8 cellular contexts compared by ENCODE assay signal in the genomic region with DNA sequence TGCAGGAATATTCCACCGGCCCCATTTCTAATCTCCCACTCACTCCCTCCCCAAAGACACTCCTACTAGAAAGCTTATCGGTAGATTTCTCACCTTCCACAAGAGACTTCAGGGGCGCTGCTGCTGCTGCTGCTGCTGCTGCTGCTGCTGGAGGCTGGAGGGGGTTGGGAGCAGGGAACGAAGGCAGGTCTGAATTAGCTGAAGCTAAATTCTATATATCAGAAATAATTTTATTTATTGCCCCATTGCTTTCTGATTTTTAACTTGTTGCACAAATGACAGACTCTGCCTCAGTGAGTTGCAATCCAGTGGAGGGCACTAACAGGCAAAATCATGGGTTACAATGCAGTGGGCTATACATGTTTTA. TPM values are rescaled to one million over a fixed set of nuclear protein-coding genes. Genes with fewer than 3 reads are reported as not detected.
DNase-seq lines count a peak whose midpoint lies in the region; ATAC-seq and TF ChIP-seq lines count a peak whose summit lies in the region.

No MANE protein-coding gene starts in this region.

- H3K27ac ChIP-seq in ACC112 (ENCODE audit: low read depth, low read length) (no peak overlapping the region), HL-60 (replicated peaks) (no peak overlapping the region), SU-DHL-6 (ENCODE audit: low read depth, low read length) (no peak overlapping the region)

- POLR2A ChIA-PET in naive thymus-derived CD8-positive, alpha-beta T cell (lab: Charles Lee): interaction anchor here (0.8 to 3.6 kb wide), 3 partner anchors 26 to 1595 kb away, joined by 3 to 22 read pairs (median 3); a partner anchor contains a TSS

- no peaks in the 10 kb centered on the region for H4K20me1 ChIP-seq in SU-DHL-6 (ENCODE audit: low read depth, low read length)

- H3K36me3 Mint-ChIP-seq in naive thymus-derived CD8-positive, alpha-beta T cell: peaks cover 0 to 4% (median 0%) of the 10 kb centered on the region in 3 donors

- no peaks in the 10 kb centered on the region for H3K36me3 ChIP-seq in ACC112 (ENCODE audit: insufficient read depth, low read length)
- no peaks in the 10 kb centered on the region for H3K36me3 ChIP-seq in SU-DHL-6 (ENCODE audit: low read length)

- H3K27me3 ChIP-seq in ACC112 (ENCODE audit: insufficient read depth, low read length): peaks cover 53% of the 10 kb centered on the region
- H3K27me3 ChIP-seq in HL-60 (ENCODE audit: insufficient read depth, poor library complexity, severe bottlenecking): peaks cover 9% of the 10 kb centered on the region
- no peaks in the 10 kb centered on the region for H3K27me3 ChIP-seq in SU-DHL-6 (ENCODE audit: low read length)

- no peaks in the 10 kb centered on the region for H3K9me3 ChIP-seq in SU-DHL-6 (ENCODE audit: insufficient read depth, low read length)

- peaks cover 10 to 23% (median 17%) of the 10 kb centered on the region in 5 donors for H3K27me3 Mint-ChIP-seq in naive thymus-derived CD8-positive, alpha-beta T cell

- H2AFZ ChIP-seq in ACC112 (ENCODE audit: low read length, unreplicated experiment): peak overlapping the region; percentile 66
- H2AFZ ChIP-seq in SU-DHL-6 (ENCODE audit: low read depth, low read length, severe bottlenecking): peak overlapping the region; percentile 88

- no peaks in the 10 kb centered on the region for H3F3A ChIP-seq in SU-DHL-6 (ENCODE audit: insufficient read depth)

- peaks cover 0 to 6% (median 4%) of the 10 kb centered on the region in 9 donors for H3K9me3 Mint-ChIP-seq in naive thymus-derived CD8-positive, alpha-beta T cell

- peak overlapping the region in 5 of 10 donors; percentile 12 to 84 (median 35) for H3K27ac Mint-ChIP-seq in naive thymus-derived CD8-positive, alpha-beta T cell

- DNase-seq in HL-60 (ENCODE audit: low read depth in 1 of 2, low spot score in 1 of 2) (no peak), epithelial cell of proximal tubule (ENCODE audit: low read depth) (peak; percentile 3), NAMALWA (ENCODE audit: low spot score) (no peak), cerebellum (ENCODE audit: low spot score) (no peak)
- no peak for DNase-seq in naive thymus-derived CD8-positive, alpha-beta T cell

- peaks cover 8 to 23% (median 19%) of the 10 kb centered on the region in 4 donors for H3K4me1 Mint-ChIP-seq in naive thymus-derived CD8-positive, alpha-beta T cell

- ATAC-seq in GM18907 (IDR thresholded peaks at IDR 0.05; ENCODE audit: unreplicated experiment): peak; percentile 31
- ATAC-seq in naive thymus-derived CD8-positive, alpha-beta T cell: peak; percentile 20 to 38

- no peak for TF ChIP-seq CTCF in HL-60 (IDR thresholded peaks at IDR 0.05; ENCODE audit: insufficient read depth, low read length)
- peak; percentile 10 for TF ChIP-seq CTCF in SU-DHL-6 (IDR thresholded peaks at IDR 0.05; ENCODE audit: insufficient read depth, low read length, poor library complexity, severe bottlenecking)
- peak; percentile 32 for TF ChIP-seq CTCF in epithelial cell of proximal tubule (conservative IDR thresholded peaks at IDR 0.05; ENCODE audit: low read depth, low read length)

- H3K79me2 ChIP-seq in ACC112 (ENCODE audit: control insufficient read depth, insufficient read depth, low read length, unreplicated experiment) (no peaks in the 10 kb centered on the region), SU-DHL-6 (ENCODE audit: insufficient read depth, low read length) (no peaks in the 10 kb centered on the region)

- peak overlapping the region; percentile 65 for H3K4me2 ChIP-seq in SU-DHL-6 (ENCODE audit: low read depth, low read length, poor library complexity, severe bottlenecking)

- peak overlapping the region; percentile 54 for H3K9ac ChIP-seq in SU-DHL-6 (ENCODE audit: low read length)

- H3K9me2 ChIP-seq in SU-DHL-6 (replicated peaks; ENCODE audit: insufficient read depth, low read length): no peaks in the 10 kb centered on the region

- peak overlapping the region; percentile 79 for H3K4me3 ChIP-seq in ACC112 (ENCODE audit: low read depth, low read length)
- H3K4me3 ChIP-seq in HL-60 (replicated peaks; ENCODE audit: insufficient read depth, low read length): peak overlapping the region; percentile 40
- H3K4me3 ChIP-seq in SU-DHL-6 (ENCODE audit: insufficient read depth, low read length, poor library complexity, severe bottlenecking): peak overlapping the region; percentile 55
- peak overlapping the region; percentile 75 for H3K4me3 ChIP-seq in epithelial cell of proximal tubule (ENCODE audit: low read depth, low read length)

- H3K4me1 ChIP-seq in ACC112 (ENCODE audit: control insufficient read depth, insufficient read depth, low read length, unreplicated experiment): no peaks in the 10 kb centered on the region

- H3K4me3 Mint-ChIP-seq in naive thymus-derived CD8-positive, alpha-beta T cell: peak overlapping the region; percentile 79 to 91 (median 88)

RNA-seq across cellular contexts. Expression of a gene that starts 25.8 kb away (rescaled TPM):
- total RNA-seq in epithelial cell of proximal tubule: 0.22 and 0.75 TPM in 2 replicates
- total RNA-seq in naive thymus-derived CD8-positive, alpha-beta T cell: under 1 TPM; 0.49 TPM
- polyA plus RNA-seq in naive thymus-derived CD8-positive, alpha-beta T cell: under 1 TPM in 1 of 3 donors, not detected in 2; 0.03 TPM
- total RNA-seq in cerebellum: 13.5 TPM
